ENCODE assay signal across 1 cellular context in the genomic region with DNA sequence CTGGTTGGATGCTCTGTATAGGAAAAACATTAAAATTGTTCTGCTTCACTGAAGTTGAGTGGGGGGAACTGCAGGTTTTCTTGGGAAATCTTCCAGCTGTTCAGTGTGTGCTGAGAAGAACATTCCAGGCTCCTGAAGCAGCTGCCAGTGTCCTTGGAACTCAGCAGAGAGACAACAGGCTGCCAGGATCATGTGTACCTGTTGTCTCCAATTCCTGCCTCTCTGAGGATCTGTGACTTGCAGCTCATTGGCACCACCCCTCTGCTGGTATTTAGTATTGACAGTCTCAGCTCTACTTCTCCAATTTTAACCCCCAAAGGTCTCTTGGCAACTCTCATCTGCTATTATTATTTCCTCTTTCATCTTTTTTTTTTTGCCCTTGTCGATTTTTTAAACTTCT.
TF ChIP-seq lines count a peak whose summit lies in the region.

No MANE protein-coding gene starts in this region.

TF ChIP-seq in GM23338, 12 proteins besides CTCF, POLR2A, EP300 and RAD21 (continued from another document):
- TF ChIP-seq, protein P1, sequence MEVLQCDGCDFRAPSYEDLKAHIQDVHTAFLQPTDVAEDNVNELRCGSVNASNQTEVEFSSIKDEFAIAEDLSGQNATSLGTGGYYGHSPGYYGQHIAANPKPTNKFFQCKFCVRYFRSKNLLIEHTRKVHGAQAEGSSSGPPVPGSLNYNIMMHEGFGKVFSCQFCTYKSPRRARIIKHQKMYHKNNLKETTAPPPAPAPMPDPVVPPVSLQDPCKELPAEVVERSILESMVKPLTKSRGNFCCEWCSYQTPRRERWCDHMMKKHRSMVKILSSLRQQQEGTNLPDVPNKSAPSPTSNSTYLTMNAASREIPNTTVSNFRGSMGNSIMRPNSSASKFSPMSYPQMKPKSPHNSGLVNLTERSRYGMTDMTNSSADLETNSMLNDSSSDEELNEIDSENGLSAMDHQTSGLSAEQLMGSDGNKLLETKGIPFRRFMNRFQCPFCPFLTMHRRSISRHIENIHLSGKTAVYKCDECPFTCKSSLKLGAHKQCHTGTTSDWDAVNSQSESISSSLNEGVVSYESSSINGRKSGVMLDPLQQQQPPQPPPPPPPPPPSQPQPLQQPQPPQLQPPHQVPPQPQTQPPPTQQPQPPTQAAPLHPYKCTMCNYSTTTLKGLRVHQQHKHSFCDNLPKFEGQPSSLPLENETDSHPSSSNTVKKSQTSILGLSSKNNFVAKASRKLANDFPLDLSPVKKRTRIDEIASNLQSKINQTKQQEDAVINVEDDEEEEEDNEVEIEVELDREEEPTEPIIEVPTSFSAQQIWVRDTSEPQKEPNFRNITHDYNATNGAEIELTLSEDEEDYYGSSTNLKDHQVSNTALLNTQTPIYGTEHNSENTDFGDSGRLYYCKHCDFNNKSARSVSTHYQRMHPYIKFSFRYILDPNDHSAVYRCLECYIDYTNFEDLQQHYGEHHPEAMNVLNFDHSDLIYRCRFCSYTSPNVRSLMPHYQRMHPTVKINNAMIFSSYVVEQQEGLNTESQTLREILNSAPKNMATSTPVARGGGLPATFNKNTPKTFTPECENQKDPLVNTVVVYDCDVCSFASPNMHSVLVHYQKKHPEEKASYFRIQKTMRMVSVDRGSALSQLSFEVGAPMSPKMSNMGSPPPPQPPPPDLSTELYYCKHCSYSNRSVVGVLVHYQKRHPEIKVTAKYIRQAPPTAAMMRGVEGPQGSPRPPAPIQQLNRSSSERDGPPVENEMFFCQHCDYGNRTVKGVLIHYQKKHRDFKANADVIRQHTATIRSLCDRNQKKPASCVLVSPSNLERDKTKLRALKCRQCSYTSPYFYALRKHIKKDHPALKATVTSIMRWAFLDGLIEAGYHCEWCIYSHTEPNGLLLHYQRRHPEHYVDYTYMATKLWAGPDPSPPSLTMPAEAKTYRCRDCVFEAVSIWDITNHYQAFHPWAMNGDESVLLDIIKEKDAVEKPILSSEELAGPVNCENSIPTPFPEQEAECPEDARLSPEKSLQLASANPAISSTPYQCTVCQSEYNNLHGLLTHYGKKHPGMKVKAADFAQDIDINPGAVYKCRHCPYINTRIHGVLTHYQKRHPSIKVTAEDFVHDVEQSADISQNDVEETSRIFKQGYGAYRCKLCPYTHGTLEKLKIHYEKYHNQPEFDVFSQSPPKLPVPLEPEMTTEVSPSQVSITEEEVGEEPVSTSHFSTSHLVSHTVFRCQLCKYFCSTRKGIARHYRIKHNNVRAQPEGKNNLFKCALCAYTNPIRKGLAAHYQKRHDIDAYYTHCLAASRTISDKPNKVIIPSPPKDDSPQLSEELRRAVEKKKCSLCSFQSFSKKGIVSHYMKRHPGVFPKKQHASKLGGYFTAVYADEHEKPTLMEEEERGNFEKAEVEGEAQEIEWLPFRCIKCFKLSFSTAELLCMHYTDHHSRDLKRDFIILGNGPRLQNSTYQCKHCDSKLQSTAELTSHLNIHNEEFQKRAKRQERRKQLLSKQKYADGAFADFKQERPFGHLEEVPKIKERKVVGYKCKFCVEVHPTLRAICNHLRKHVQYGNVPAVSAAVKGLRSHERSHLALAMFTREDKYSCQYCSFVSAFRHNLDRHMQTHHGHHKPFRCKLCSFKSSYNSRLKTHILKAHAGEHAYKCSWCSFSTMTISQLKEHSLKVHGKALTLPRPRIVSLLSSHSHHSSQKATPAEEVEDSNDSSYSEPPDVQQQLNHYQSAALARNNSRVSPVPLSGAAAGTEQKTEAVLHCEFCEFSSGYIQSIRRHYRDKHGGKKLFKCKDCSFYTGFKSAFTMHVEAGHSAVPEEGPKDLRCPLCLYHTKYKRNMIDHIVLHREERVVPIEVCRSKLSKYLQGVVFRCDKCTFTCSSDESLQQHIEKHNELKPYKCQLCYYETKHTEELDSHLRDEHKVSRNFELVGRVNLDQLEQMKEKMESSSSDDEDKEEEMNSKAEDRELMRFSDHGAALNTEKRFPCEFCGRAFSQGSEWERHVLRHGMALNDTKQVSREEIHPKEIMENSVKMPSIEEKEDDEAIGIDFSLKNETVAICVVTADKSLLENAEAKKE (CRISPR knock-in tag; IDR thresholded peaks at IDR 0.05): peak; percentile 55
